Comparison of ENCODE assay signal across 24 cellular contexts in the genomic region with DNA sequence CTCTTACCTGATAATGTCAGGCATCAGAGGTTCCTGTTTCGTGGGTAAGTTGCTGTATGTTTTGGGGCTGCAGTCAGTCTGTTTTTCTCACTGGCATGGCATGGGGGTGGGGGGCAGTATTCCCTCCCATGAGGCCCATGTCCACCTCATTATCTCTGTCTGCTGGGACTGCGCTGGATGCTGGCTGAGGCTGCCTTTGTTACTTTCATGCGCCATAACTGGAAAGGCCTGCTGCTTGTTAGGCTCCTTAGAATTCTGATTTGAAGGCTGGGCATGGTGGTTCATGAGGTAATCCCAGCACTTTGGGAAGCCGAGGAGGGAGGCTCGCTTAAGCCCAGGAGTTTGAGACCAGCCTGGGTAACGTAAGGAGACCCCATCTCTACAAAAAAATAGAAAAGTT. TPM values are rescaled to one million over a fixed set of nuclear protein-coding genes. Genes with fewer than 3 reads are reported as not detected.
"Had no signal": no experiment of that assay in that cellular context is flagged by ENCODE, and none has a peak within 500 bp of the region (broad histone marks: within the 10 kb centered on the region; RNA-seq: fewer than 3 reads in every experiment).

No MANE protein-coding gene starts in this region.

- H3K27ac Mint-ChIP-seq: mesothelial cell of epicardium, nephron progenitor cell had no signal

- ATAC-seq: heart left ventricle, left colon, psoas muscle, sciatic nerve had no signal

- H3K9me3 Mint-ChIP-seq: mesothelial cell of epicardium had no signal

- H3K36me3 ChIP-seq: colonic mucosa, heart left ventricle, stomach had no signal

- H3K9me3 ChIP-seq: colonic mucosa, heart left ventricle, psoas muscle, stomach had no signal

- H3K4me3 Mint-ChIP-seq: mesothelial cell of epicardium, nephron progenitor cell had no signal

- H3K4me3 ChIP-seq: colonic mucosa, heart left ventricle, psoas muscle, skin epidermis, stomach had no signal

- DNase-seq: colonic mucosa; dermis blood vessel endothelial cell; effector CD4-positive, alpha-beta T cell; foreskin melanocyte; heart left ventricle; hippocampal formation; left colon; nephron progenitor cell; psoas muscle; stimulated activated naive CD4-positive, alpha-beta T cell; stomach; substantia nigra; trophoblast cell had no signal

- H3K36me3 Mint-ChIP-seq: mesothelial cell of epicardium had no signal

- H3K27me3 ChIP-seq: colonic mucosa, heart left ventricle, stomach had no signal

- H3K4me1 ChIP-seq: colonic mucosa, heart left ventricle, parathyroid adenoma, psoas muscle, stomach had no signal

- H3K27ac ChIP-seq: colonic mucosa, heart left ventricle, parathyroid adenoma, psoas muscle, skin epidermis, stomach had no signal

RNA-seq across cellular contexts. Expression of a gene that starts 9.8 kb away (rescaled TPM):
- total RNA-seq: myocyte had no signal

RNA-seq across cellular contexts. Expression of a gene that starts 47.1 kb away (rescaled TPM):
- total RNA-seq: cerebellum, colonic mucosa, dermis blood vessel endothelial cell, heart left ventricle, kidney epithelial cell, left colon, lower leg skin, mesothelial cell of epicardium, mucosa of gallbladder, myocyte, omental fat pad, psoas muscle, sciatic nerve, stomach, urinary bladder had no signal
